ENCODE assay signal across 3 cellular contexts in the genomic region with DNA sequence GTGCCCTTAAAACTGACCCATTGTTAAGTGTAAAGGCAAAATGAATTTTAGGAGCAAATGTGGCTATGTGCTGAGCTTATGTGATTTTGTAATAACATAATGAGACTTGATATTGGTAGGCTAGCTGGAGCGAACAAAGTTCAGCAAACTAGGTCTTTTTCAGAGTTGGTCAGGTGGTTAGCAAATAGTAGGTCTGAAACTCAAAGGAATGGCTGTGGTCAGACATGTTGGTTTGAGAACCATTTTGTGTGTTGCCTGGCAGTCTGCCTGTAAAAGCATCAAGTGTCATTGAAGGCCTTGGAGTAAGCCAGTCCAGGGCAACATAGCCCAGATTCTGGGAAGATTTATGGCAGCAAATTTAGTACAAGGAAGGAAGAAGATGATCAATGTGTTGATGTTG.
A peak's percentile ranks its signal among the peaks of the same experiment; 100 is the strongest.
TF ChIP-seq lines count a peak whose summit lies in the region.

No MANE protein-coding gene starts in this region.

TF ChIP-seq in K562, 482 proteins besides CTCF, POLR2A, EP300 and RAD21:
- TF ChIP-seq TEAD4 (IDR thresholded peaks at IDR 0.05; ENCODE audit: low read length), result no peak
- TF ChIP-seq TEAD4 (CRISPR knock-in tag; IDR thresholded peaks at IDR 0.05; ENCODE audit: borderline replicate concordance), result no peak
- no peak for TF ChIP-seq SRF (CRISPR knock-in tag; IDR thresholded peaks at IDR 0.05)
- no peak for TF ChIP-seq PBX2 (CRISPR knock-in tag; IDR thresholded peaks at IDR 0.05; ENCODE audit: low read depth)
- TF ChIP-seq PBX2 (tag; conservative IDR thresholded peaks at IDR 0.05; ENCODE audit: low read depth), result no peak
- no peak for TF ChIP-seq POU5F1 (IDR thresholded peaks at IDR 0.05; ENCODE audit: borderline replicate concordance, low read depth, low read length, partially characterized antibody)
- TF ChIP-seq SREBF1 (IDR thresholded peaks at IDR 0.05; ENCODE audit: borderline replicate concordance, low read depth, low read length), result no peak

TF ChIP-seq in liver, 16 proteins besides CTCF, POLR2A, EP300 and RAD21:
- TF ChIP-seq, protein P1, sequence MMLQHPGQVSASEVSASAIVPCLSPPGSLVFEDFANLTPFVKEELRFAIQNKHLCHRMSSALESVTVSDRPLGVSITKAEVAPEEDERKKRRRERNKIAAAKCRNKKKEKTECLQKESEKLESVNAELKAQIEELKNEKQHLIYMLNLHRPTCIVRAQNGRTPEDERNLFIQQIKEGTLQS (IDR thresholded peaks at IDR 0.05), result no peak
- peak; percentile 28 for TF ChIP-seq SP1 (IDR thresholded peaks at IDR 0.05)
- peak; percentile 27 to 55 for TF ChIP-seq HNF4A (conservative IDR thresholded peaks at IDR 0.05)
- TF ChIP-seq, protein P2, sequence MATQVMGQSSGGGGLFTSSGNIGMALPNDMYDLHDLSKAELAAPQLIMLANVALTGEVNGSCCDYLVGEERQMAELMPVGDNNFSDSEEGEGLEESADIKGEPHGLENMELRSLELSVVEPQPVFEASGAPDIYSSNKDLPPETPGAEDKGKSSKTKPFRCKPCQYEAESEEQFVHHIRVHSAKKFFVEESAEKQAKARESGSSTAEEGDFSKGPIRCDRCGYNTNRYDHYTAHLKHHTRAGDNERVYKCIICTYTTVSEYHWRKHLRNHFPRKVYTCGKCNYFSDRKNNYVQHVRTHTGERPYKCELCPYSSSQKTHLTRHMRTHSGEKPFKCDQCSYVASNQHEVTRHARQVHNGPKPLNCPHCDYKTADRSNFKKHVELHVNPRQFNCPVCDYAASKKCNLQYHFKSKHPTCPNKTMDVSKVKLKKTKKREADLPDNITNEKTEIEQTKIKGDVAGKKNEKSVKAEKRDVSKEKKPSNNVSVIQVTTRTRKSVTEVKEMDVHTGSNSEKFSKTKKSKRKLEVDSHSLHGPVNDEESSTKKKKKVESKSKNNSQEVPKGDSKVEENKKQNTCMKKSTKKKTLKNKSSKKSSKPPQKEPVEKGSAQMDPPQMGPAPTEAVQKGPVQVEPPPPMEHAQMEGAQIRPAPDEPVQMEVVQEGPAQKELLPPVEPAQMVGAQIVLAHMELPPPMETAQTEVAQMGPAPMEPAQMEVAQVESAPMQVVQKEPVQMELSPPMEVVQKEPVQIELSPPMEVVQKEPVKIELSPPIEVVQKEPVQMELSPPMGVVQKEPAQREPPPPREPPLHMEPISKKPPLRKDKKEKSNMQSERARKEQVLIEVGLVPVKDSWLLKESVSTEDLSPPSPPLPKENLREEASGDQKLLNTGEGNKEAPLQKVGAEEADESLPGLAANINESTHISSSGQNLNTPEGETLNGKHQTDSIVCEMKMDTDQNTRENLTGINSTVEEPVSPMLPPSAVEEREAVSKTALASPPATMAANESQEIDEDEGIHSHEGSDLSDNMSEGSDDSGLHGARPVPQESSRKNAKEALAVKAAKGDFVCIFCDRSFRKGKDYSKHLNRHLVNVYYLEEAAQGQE (IDR thresholded peaks at IDR 0.05), result no peak
- peak; percentile 53 for TF ChIP-seq YY1 (IDR thresholded peaks at IDR 0.05)
- TF ChIP-seq GABPA (IDR thresholded peaks at IDR 0.05 in 1 of 2, conservative IDR thresholded peaks at IDR 0.05 in 1 of 2), result no peak
TF ChIP-seq in liver: peak in this region for 3.

TF ChIP-seq in SK-N-SH, 30 proteins besides CTCF, POLR2A, EP300 and RAD21:
- TF ChIP-seq FOXM1 (IDR thresholded peaks at IDR 0.05; ENCODE audit: low read depth) (no peak), YY1 (IDR thresholded peaks at IDR 0.05; ENCODE audit: low read depth) (no peak), USF2 (IDR thresholded peaks at IDR 0.05; ENCODE audit: borderline replicate concordance, low read depth, low read length) (no peak), JUND (IDR thresholded peaks at IDR 0.05) (no peak), TAF1 (IDR thresholded peaks at IDR 0.05; ENCODE audit: borderline replicate concordance, low read depth, low read length) (no peak), NFIC (IDR thresholded peaks at IDR 0.05; ENCODE audit: borderline replicate concordance) (no peak), RCOR1 (IDR thresholded peaks at IDR 0.05; ENCODE audit: low read length) (no peak), MEF2A (IDR thresholded peaks at IDR 0.05; ENCODE audit: borderline replicate concordance, low read depth) (no peak), TEAD4 (IDR thresholded peaks at IDR 0.05; ENCODE audit: borderline replicate concordance, insufficient read depth) (no peak)
- TF ChIP-seq, protein P2 (IDR thresholded peaks at IDR 0.05; ENCODE audit: low read depth, low read length), result no peak
